1 cellular context compared by ENCODE assay signal in the genomic region with DNA sequence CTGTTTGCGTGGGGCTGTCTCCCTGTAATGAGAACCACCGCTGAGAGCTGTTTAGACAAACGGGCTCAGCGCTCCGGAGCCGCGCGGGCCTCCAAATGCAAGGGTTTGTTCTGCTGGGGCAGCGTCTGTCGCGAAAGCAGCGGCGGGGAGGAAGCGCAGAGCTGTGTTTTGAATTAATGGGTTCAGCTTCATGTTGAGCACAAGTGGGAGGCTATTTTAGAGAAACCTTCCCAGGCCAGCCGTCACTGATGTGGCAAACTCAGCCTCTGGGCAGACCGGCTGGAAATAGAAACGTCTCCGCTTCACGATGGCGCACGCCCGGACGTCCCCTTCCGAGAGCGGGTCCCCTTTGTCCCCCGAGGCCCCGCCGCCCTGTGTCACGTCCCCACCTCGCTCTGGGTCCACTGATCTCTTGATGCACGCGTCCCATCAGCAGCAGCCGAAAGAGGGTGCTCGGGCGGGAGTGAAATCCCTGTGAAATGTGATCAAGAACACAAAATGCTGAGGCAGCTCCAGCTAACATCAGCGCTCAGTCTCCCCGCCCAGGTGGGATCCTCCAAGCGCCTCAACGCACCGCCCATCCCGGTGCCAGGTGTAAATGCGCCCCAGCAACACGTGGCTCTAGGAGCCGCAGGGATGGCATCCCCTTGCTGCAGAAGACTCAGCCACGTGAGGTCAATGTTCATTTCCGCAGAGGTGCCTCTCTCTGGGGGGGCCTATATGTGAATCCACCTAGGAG.
A peak's percentile ranks its signal among the peaks of the same experiment; 100 is the strongest.
TF ChIP-seq lines count a peak whose summit lies in the region.

No MANE protein-coding gene starts in this region.

TF ChIP-seq in A549, 52 proteins besides CTCF, POLR2A, EP300 and RAD21 (continued from another document):
- TF ChIP-seq CBX8 (IDR thresholded peaks at IDR 0.05), result no peak
- TF ChIP-seq, protein P1, sequence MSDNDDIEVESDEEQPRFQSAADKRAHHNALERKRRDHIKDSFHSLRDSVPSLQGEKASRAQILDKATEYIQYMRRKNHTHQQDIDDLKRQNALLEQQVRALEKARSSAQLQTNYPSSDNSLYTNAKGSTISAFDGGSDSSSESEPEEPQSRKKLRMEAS (IDR thresholded peaks at IDR 0.05), result peak; percentile 58
- TF ChIP-seq MAFK (IDR thresholded peaks at IDR 0.05; ENCODE audit: partially characterized antibody), result peak; percentile 83
- no peak for TF ChIP-seq HDAC2 (IDR thresholded peaks at IDR 0.05)
- no peak for TF ChIP-seq ZNF302 (CRISPR knock-in tag; IDR thresholded peaks at IDR 0.05)
- no peak for TF ChIP-seq FOXS1 (CRISPR knock-in tag; IDR thresholded peaks at IDR 0.05)
- TF ChIP-seq MAZ (IDR thresholded peaks at IDR 0.05; ENCODE audit: borderline replicate concordance, low read depth, low read length), result no peak
- no peak for TF ChIP-seq MYC (IDR thresholded peaks at IDR 0.05; ENCODE audit: borderline replicate concordance, low read length)
- TF ChIP-seq FOSL2 (IDR thresholded peaks at IDR 0.05), result no peak
- no peak for TF ChIP-seq FOSL2 (CRISPR knock-in tag; IDR thresholded peaks at IDR 0.05)
